Comparison of ENCODE assay signal across 18 cellular contexts in the genomic region with DNA sequence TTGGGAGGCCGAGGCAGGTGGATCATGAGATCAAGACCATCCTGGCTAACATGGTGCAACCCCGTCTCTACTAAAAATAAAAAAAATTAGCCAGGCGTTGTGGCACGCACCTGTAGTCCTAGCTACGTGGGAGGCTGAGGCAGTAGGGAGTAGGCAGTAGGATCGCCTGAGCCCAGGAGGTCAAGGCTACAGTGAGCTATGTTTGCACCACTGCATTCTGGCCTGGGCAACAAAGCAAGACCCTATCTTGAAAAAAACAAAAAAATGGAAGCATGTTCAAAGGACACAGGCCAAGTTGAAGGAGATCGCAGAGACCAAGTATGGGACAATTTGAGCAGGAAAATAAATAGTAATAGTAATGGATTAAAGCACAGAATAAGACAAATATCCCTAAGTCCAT. TPM values are rescaled to one million over a fixed set of nuclear protein-coding genes. Genes with fewer than 3 reads are reported as not detected.
DNase-seq lines count a peak whose midpoint lies in the region; ATAC-seq and TF ChIP-seq lines count a peak whose summit lies in the region.
"Had no signal": no experiment of that assay in that cellular context is flagged by ENCODE, and none has a peak within 500 bp of the region (broad histone marks: within the 10 kb centered on the region; RNA-seq: fewer than 3 reads in every experiment).

No MANE protein-coding gene starts in this region.

- CTCF ChIA-PET in WTC11 (lab: Charles Lee): interaction anchor here (0.6 to 1.2 kb wide), 4 partner anchors 26 to 185 kb away, joined by 3 to 4 read pairs (median 4); a partner anchor contains a TSS
- CTCF ChIA-PET in HEK293T (lab: Yijun Ruan, JAX): interaction anchor here (0.9 kb wide), 1 partner anchor 30 kb away, joined by 4 read pairs; no protein-coding TSS in a partner anchor

- no peak overlapping the region for H2AK5ac ChIP-seq in H9 (ENCODE audit: insufficient read length, low read length)

- H4K5ac ChIP-seq in H9 (ENCODE audit: insufficient read length, low read depth, low read length): no peak overlapping the region

- H3T11ph ChIP-seq in H9 (ENCODE audit: low read length): no peak overlapping the region

- POLR2A ChIA-PET in WTC11 (lab: Charles Lee) (no interaction called here), HEK293T (lab: Yijun Ruan, JAX) (interaction anchor here (1.0 kb wide), 2 partner anchors 15 to 26 kb away, joined by 4 to 7 read pairs; a partner anchor contains a TSS)

- H3K4me2 ChIP-seq in H9 (ENCODE audit: insufficient read depth, insufficient read length, low read length): no peak overlapping the region
- H3K4me2 ChIP-seq in osteoblast (ENCODE audit: insufficient read depth, low read length): no peak overlapping the region
- H3K4me2 ChIP-seq: BLaER1 treated with 17β-estradiol and CSF1 and Interleukin-3, amounts not matched to agents 10 nM and 100 nM had no signal

- no peak overlapping the region for H3K4me3 Mint-ChIP-seq in H9
- no peak overlapping the region for H3K4me3 Mint-ChIP-seq in WTC11

- H3K4me1 Mint-ChIP-seq in H9 (peaks cover 8 to 10% of the 10 kb centered on the region in 2 experiments), WTC11 (peaks cover 11% of the 10 kb centered on the region)

- H3K9ac ChIP-seq in H9 (ENCODE audit: extremely low read depth, insufficient read length, low read length): no peak overlapping the region
- H3K9ac ChIP-seq: parathyroid adenoma had no signal

- no peak overlapping the region for H2BK15ac ChIP-seq in H9 (ENCODE audit: low read depth, low read length)

- H3K36me3 Mint-ChIP-seq in H9 (ENCODE audit: insufficient read depth in 1 of 3, low read depth in 3 of 3): peaks cover 35 to 63% (median 58%) of the 10 kb centered on the region in 3 experiments; a peak in 6 of 7 replicates
- peaks cover 55% of the 10 kb centered on the region for H3K36me3 Mint-ChIP-seq in WTC11

- peak overlapping the region in 2 of 3 experiments; percentile 19 to 78; a peak in 4 of 7 replicates for H3K27ac Mint-ChIP-seq in H9
- H3K27ac Mint-ChIP-seq in WTC11: peak overlapping the region; percentile 92

- H3K27me3 Mint-ChIP-seq in H9 (ENCODE audit: low read depth): no peaks in the 10 kb centered on the region
- no peaks in the 10 kb centered on the region for H3K27me3 Mint-ChIP-seq in WTC11 (ENCODE audit: low read depth)

- no peak overlapping the region for H2BK5ac ChIP-seq in H9 (ENCODE audit: insufficient read length, low read length)

- H2BK120ac ChIP-seq in H9 (ENCODE audit: low read depth, low read length, poor library complexity, severe bottlenecking): peak overlapping the region; percentile 67

- no peak overlapping the region for H4K91ac ChIP-seq in H9 (ENCODE audit: insufficient read length, low read depth, low read length)

- H4K20me1 ChIP-seq in H9 (ENCODE audit: control insufficient read depth, insufficient read depth, insufficient read length) (no peaks in the 10 kb centered on the region), osteoblast (ENCODE audit: insufficient read depth, low read length) (no peaks in the 10 kb centered on the region)

- H3K18ac ChIP-seq in H9 (ENCODE audit: insufficient read length, low read depth, low read length): peak overlapping the region; percentile 33

- no peak overlapping the region for H2AFZ ChIP-seq in H9 (ENCODE audit: low read length)
- H2AFZ ChIP-seq in osteoblast (ENCODE audit: low read length): no peak overlapping the region
- H2AFZ ChIP-seq: parathyroid adenoma had no signal

- H3K56ac ChIP-seq in H9 (ENCODE audit: insufficient read length, low read depth, low read length): no peak overlapping the region

- H3K23ac ChIP-seq in H9 (ENCODE audit: insufficient read length, low read depth, low read length): no peak overlapping the region

- no peak for ATAC-seq in WTC11
- no peak for ATAC-seq in GM21786 (IDR thresholded peaks at IDR 0.05; ENCODE audit: unreplicated experiment)
- ATAC-seq: gastrocnemius medialis, left ventricle myocardium superior had no signal

- H3K27ac ChIP-seq in H9 (ENCODE audit: insufficient read length, low read depth, low read length) (no peak overlapping the region), osteoblast (ENCODE audit: low read depth, low read length) (peak overlapping the region; percentile 58)
- H3K27ac ChIP-seq: BLaER1 treated with 17β-estradiol and CSF1 and Interleukin-3, amounts not matched to agents 10 nM and 100 nM; colonic mucosa; gastrocnemius medialis; thyroid gland had no signal

- H3K36me3 ChIP-seq in osteoblast (ENCODE audit: insufficient read depth, low read length): peaks cover 44% of the 10 kb centered on the region
- H3K36me3 ChIP-seq: colonic mucosa had no signal

- no peak overlapping the region for H2BK12ac ChIP-seq in H9 (ENCODE audit: insufficient read length, low read depth, low read length)

- H3K9me3 ChIP-seq in H9 (ENCODE audit: control insufficient read depth, low read depth, low read length) (no peaks in the 10 kb centered on the region), osteoblast (ENCODE audit: low read depth, low read length) (no peaks in the 10 kb centered on the region)
- H3K9me3 ChIP-seq: BLaER1 treated with 17β-estradiol and CSF1 and Interleukin-3, amounts not matched to agents 10 nM and 100 nM; colonic mucosa; gastrocnemius medialis; thyroid gland had no signal

- peak overlapping the region; percentile 78 for H2BK20ac ChIP-seq in H9 (ENCODE audit: low read depth, low read length, poor library complexity, severe bottlenecking)

- H3K23me2 ChIP-seq in H9 (ENCODE audit: insufficient read length, low read depth, low read length, poor library complexity, severe bottlenecking): no peaks in the 10 kb centered on the region

- DNase-seq in H9 (no peak), WTC11 (ENCODE audit: low spot score) (no peak), osteoblast (ENCODE audit: insufficient read length, low spot score, missing footprints) (no peak), NCI-H446 treated with DMSO at 0.1 percent for 48 hours (lab: John Stamatoyannopoulos, UW) (no peak), HEK293T (ENCODE audit: extremely low spot score) (no peak)
- DNase-seq: activated gamma-delta T cell; colonic mucosa; gastrocnemius medialis; GF-D8; Karpas-422; left ventricle myocardium superior; NCI-H2171; stimulated activated CD4-positive, alpha-beta T cell treated with anti-CD3 and anti-CD28 coated beads, Interleukin-4, amount 100 ng/mL, for 4 hours; thyroid gland had no signal

- H3K9me3 Mint-ChIP-seq in H9 (no peaks in the 10 kb centered on the region), WTC11 (no peaks in the 10 kb centered on the region)

- H3K4me3 ChIP-seq in osteoblast (ENCODE audit: insufficient read depth, low read length): no peak overlapping the region
- H3K4me3 ChIP-seq: BLaER1 treated with 17β-estradiol and CSF1 and Interleukin-3, amounts not matched to agents 10 nM and 100 nM; colonic mucosa; gastrocnemius medialis; skin epidermis; thyroid gland had no signal

- H3K4me1 ChIP-seq in H9 (ENCODE audit: insufficient read depth, low read length) (peaks cover 2% of the 10 kb centered on the region; the same call in 1 of the 2 replicates), osteoblast (ENCODE audit: insufficient read depth, low read length) (peaks cover 8% of the 10 kb centered on the region)
- H3K4me1 ChIP-seq: BLaER1 treated with 17β-estradiol and CSF1 and Interleukin-3, amounts not matched to agents 10 nM and 100 nM; colonic mucosa; gastrocnemius medialis; thyroid gland had no signal

- TF ChIP-seq CTCF in H9 (conservative IDR thresholded peaks at IDR 0.05) (no peak), WTC11 (IDR thresholded peaks at IDR 0.05) (no peak), osteoblast (IDR thresholded peaks at IDR 0.05; ENCODE audit: extremely low read depth, low read depth, low read length) (no peak)

- no peak overlapping the region for H4K8ac ChIP-seq in H9 (replicated peaks; ENCODE audit: insufficient read length, low read depth, low read length)

- WGBS in H9 (ENCODE audit: extremely low coverage, insufficient read length, low lambda C conversion rate): no CpG with 5 or more reads among the region's 7 CpGs

- no peak overlapping the region; the same call in 1 of the 2 replicates for H3K4ac ChIP-seq in H9 (ENCODE audit: low read depth, low read length)

- peaks cover 12% of the 10 kb centered on the region for H3K79me1 ChIP-seq in H9 (ENCODE audit: insufficient read depth, low read depth, low read length, poor library complexity, severe bottlenecking)

- H3K14ac ChIP-seq in H9 (ENCODE audit: insufficient read depth, low read length): no peak overlapping the region

- H3K27me3 ChIP-seq in H9 (ENCODE audit: insufficient read depth, low read length): no peaks in the 10 kb centered on the region
- no peaks in the 10 kb centered on the region for H3K27me3 ChIP-seq in osteoblast (ENCODE audit: insufficient read depth, low read length)
- H3K27me3 ChIP-seq: BLaER1 treated with 17β-estradiol and CSF1 and Interleukin-3, amounts not matched to agents 10 nM and 100 nM; colonic mucosa; gastrocnemius medialis; thyroid gland had no signal

- H3K79me2 ChIP-seq in H9 (ENCODE audit: insufficient read depth, low read length) (peaks cover 2% of the 10 kb centered on the region; the same call in 1 of the 2 replicates), osteoblast (ENCODE audit: insufficient read depth, low read length) (peaks cover 47% of the 10 kb centered on the region)

TF ChIP-seq in WTC11, 78 proteins besides CTCF, POLR2A, EP300 and RAD21:
- TF ChIP-seq ZNF121 (CRISPR knock-in tag; IDR thresholded peaks at IDR 0.05): peak; percentile 90
- TF ChIP-seq SMAD4 (CRISPR knock-in tag; IDR thresholded peaks at IDR 0.05): no peak

TF ChIP-seq in HEK293T, 16 proteins besides CTCF, POLR2A, EP300 and RAD21:
- TF ChIP-seq TARDBP (IDR thresholded peaks at IDR 0.05) (no peak), SUZ12 (IDR thresholded peaks at IDR 0.05) (no peak), ELF4 (IDR thresholded peaks at IDR 0.05) (no peak)

RNA-seq across cellular contexts. Expression of a gene that starts 14.2 kb away (rescaled TPM):
- total RNA-seq in H9 (2021) (105 and 114 TPM in 2 replicates), WTC11 (2021) (131 to 141 TPM (median 133 TPM) in 3 replicates), osteoblast (19.4 and 21.0 TPM in 2 replicates)

RNA-seq across cellular contexts. Expression of a gene that starts 15.0 kb away (rescaled TPM):
- total RNA-seq in H9 (2021) (321 and 329 TPM in 2 replicates), WTC11 (2021) (285 to 290 TPM (median 288 TPM) in 3 replicates), osteoblast (58.3 and 68.8 TPM in 2 replicates)

RNA-seq across cellular contexts. Expression of a gene that starts 26.2 kb away (rescaled TPM):
- total RNA-seq in H9 (2021) (4,581 and 4,651 TPM in 2 replicates), WTC11 (2021) (4,276 to 4,694 TPM (median 4,682 TPM) in 3 replicates), osteoblast (4,846 and 5,173 TPM in 2 replicates)

RNA-seq across cellular contexts. Expression of a gene that starts 37.6 kb away (rescaled TPM):
- total RNA-seq in H9 (2021) (10.3 TPM in 2 replicates), WTC11 (2021) (12.8 to 14.3 TPM (median 13.8 TPM) in 3 replicates), osteoblast (6.5 and 9.1 TPM in 2 replicates)

RNA-seq across cellular contexts. Expression of a gene that starts 47.8 kb away (rescaled TPM):
- total RNA-seq in H9 (2021) (16.3 and 17.9 TPM in 2 replicates), WTC11 (2021) (14.1 to 15.4 TPM (median 14.5 TPM) in 3 replicates), osteoblast (12.7 and 13.4 TPM in 2 replicates)
